14 cellular contexts compared by ENCODE assay signal in the genomic region with DNA sequence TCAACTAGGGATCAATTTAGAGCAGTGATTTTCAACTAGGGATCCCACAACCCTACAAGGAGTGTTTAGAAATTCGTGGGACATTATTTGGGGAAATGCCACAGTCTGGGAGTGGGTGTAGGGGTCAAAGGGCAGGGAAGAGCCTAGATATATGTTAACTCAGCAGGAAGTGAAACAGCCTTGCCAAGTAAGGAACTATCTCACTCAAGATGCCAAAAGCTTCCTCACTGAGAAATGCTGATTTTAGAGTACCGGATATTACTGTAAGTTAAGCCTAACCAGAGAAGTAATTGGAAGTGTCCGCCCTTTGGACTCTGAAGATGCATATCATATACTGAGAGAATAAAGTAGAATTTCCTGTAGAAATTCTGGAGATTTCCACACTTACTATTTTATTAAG.
"Had no signal": no experiment of that assay in that cellular context is flagged by ENCODE, and none has a peak within 500 bp of the region (broad histone marks: within the 10 kb centered on the region; RNA-seq: fewer than 3 reads in every experiment).

No MANE protein-coding gene starts in this region.

- H3K27ac ChIP-seq: breast epithelium, foreskin keratinocyte, sigmoid colon, upper lobe of left lung had no signal

- H3K4me3 ChIP-seq: ascending aorta, breast epithelium, sigmoid colon, spleen, upper lobe of left lung had no signal

- H3K4me1 ChIP-seq: breast epithelium had no signal

- H3K9me3 ChIP-seq: ascending aorta, breast epithelium, sigmoid colon, spleen, upper lobe of left lung had no signal

- H3K27me3 ChIP-seq: ascending aorta, breast epithelium, foreskin keratinocyte, sigmoid colon, spleen, upper lobe of left lung had no signal

- H3K36me3 ChIP-seq: ascending aorta, breast epithelium, sigmoid colon, spleen, upper lobe of left lung had no signal

- DNase-seq: activated CD4-positive, alpha-beta T cell treated with anti-CD3 and anti-CD28 coated beads, Interleukin-2, amount 10 ng/mL, durations not matched to agents 7 days and 5 days; activated naive CD4-positive, alpha-beta T cell; dermis blood vessel endothelial cell; effector memory CD8-positive, alpha-beta T cell; foreskin keratinocyte; head of caudate nucleus; mesendoderm; occipital lobe; sigmoid colon; spleen; stimulated activated naive CD8-positive, alpha-beta T cell treated with anti-CD3 and anti-CD28 coated beads, Interleukin-15, amount 100 ng/mL, for 72 hours; upper lobe of left lung had no signal

- ATAC-seq: effector memory CD8-positive, alpha-beta T cell; stimulated activated naive CD8-positive, alpha-beta T cell treated with anti-CD3 and anti-CD28 coated beads, Interleukin-15, amount 100 ng/mL, for 72 hours had no signal
